9 cellular contexts compared by ENCODE assay signal in genomic region chr1:207644479-207644851, GRCh38. TPM values are rescaled to one million over a fixed set of nuclear protein-coding genes. Genes with fewer than 3 reads are reported as not detected.
DNase-seq lines count a peak whose midpoint lies in the region; ATAC-seq and TF ChIP-seq lines count a peak whose summit lies in the region.
"Had no signal": no experiment of that assay in that cellular context is flagged by ENCODE, and none has a peak within 500 bp of the region (broad histone marks: within the 10 kb centered on the region; RNA-seq: fewer than 3 reads in every experiment).

No MANE protein-coding gene starts in this region.

- CTCF ChIA-PET in CD4-positive, alpha-beta memory T cell (lab: Charles Lee; ENCODE audit: partially characterized antibody) = no interaction called here

- no peaks in the 10 kb centered on the region for H3K27me3 ChIP-seq in CD4-positive, alpha-beta memory T cell (ENCODE audit: insufficient read depth, low read length)

- peak overlapping the region in 1 of 7 donors; percentile 12 for H3K27ac Mint-ChIP-seq in CD4-positive, alpha-beta memory T cell
- H3K27ac Mint-ChIP-seq in central memory CD8-positive, alpha-beta T cell (ENCODE audit: low read depth) = no peak overlapping the region

- H3K9me3 ChIP-seq in CD4-positive, alpha-beta memory T cell (ENCODE audit: control insufficient read depth in 1 of 2, low read length in 2 of 2) = no peaks in the 10 kb centered on the region

- no peaks in the 10 kb centered on the region for H3K36me3 ChIP-seq in CD4-positive, alpha-beta memory T cell (ENCODE audit: insufficient read depth, low read length)

- no peaks in the 10 kb centered on the region for H3K9me3 Mint-ChIP-seq in CD4-positive, alpha-beta memory T cell
- no peaks in the 10 kb centered on the region for H3K9me3 Mint-ChIP-seq in central memory CD8-positive, alpha-beta T cell

- H3K27ac ChIP-seq in CD4-positive, alpha-beta memory T cell (ENCODE audit: low read depth, low read length) = no peak overlapping the region

- intact Hi-C loops in CD4-positive, alpha-beta memory T cell (cut with micrococcal nuclease) = no loop called here

- H3K27me3 Mint-ChIP-seq in CD4-positive, alpha-beta memory T cell = peaks cover 16 to 19% of the 10 kb centered on the region in 2 donors
- peaks cover 49% of the 10 kb centered on the region for H3K27me3 Mint-ChIP-seq in central memory CD8-positive, alpha-beta T cell

- POLR2A ChIA-PET in CD4-positive, alpha-beta memory T cell (lab: Charles Lee; ENCODE audit: partially characterized antibody) = no interaction called here

- peak overlapping the region in 1 of 2 donors; percentile 52 for H3K4me3 ChIP-seq in CD4-positive, alpha-beta memory T cell (ENCODE audit: low read length in 2 of 2)

- H3K4me1 Mint-ChIP-seq in CD4-positive, alpha-beta memory T cell = peaks cover 0 to 12% (median 9%) of the 10 kb centered on the region in 4 donors
- peaks cover 6% of the 10 kb centered on the region for H3K4me1 Mint-ChIP-seq in central memory CD8-positive, alpha-beta T cell

- ATAC-seq in HG03135 (IDR thresholded peaks at IDR 0.05; ENCODE audit: unreplicated experiment) (peak; percentile 17), omental fat pad (ENCODE audit: low FRiP score) (peak; percentile 37), GM19035 (IDR thresholded peaks at IDR 0.05; ENCODE audit: unreplicated experiment) (no peak)
- no peak for ATAC-seq in central memory CD8-positive, alpha-beta T cell (replicated peaks; ENCODE audit: extremely low read depth, poor library complexity, severe bottlenecking)

- H3K4me3 Mint-ChIP-seq in CD4-positive, alpha-beta memory T cell = peak overlapping the region; percentile 61 to 88 (median 79)
- peak overlapping the region; percentile 54 for H3K4me3 Mint-ChIP-seq in central memory CD8-positive, alpha-beta T cell

- H3K4me1 ChIP-seq in CD4-positive, alpha-beta memory T cell (ENCODE audit: insufficient read depth, low read length) = peaks cover 3% of the 10 kb centered on the region

- TF ChIP-seq CTCF in omental fat pad (IDR thresholded peaks at IDR 0.05) = no peak

- no peak for DNase-seq in CD4-positive, alpha-beta memory T cell
- no peak for DNase-seq in central memory CD8-positive, alpha-beta T cell (ENCODE audit: low spot score in 2 of 2)
- no peak for DNase-seq in omental fat pad (ENCODE audit: low spot score)
- DNase-seq in stimulated activated CD4-positive, alpha-beta T cell treated with anti-CD3 and anti-CD28 coated beads, Interleukin-4, amount 100 ng/mL, for 4 hours = no peak
- DNase-seq in amniotic stem cell (lab: John Stamatoyannopoulos, UW) = no peak
- no peak for DNase-seq in A172 (ENCODE audit: low spot score)
- DNase-seq: NCI-H446 treated with DMSO at 0.1 percent for 48 hours had no signal

- no peaks in the 10 kb centered on the region for H3K36me3 Mint-ChIP-seq in CD4-positive, alpha-beta memory T cell
- H3K36me3 Mint-ChIP-seq in central memory CD8-positive, alpha-beta T cell (ENCODE audit: insufficient read depth) = peaks cover 1% of the 10 kb centered on the region

RNA-seq across cellular contexts. Expression of gene CR1L, which starts 0.5 kb away (rescaled TPM):
- total RNA-seq in CD4-positive, alpha-beta memory T cell = under 1 TPM in 1 of 2 experiments, not detected in 1; 0.19 TPM
- not detected for polyA plus RNA-seq in CD4-positive, alpha-beta memory T cell
- total RNA-seq in omental fat pad = not detected
- total RNA-seq in A172 (2014; rRNA removed; shearing (Covaris generic)) = not detected in 2 replicates

Comparison
In these comparisons a context has a peak if more than half of its experiments do, and no peak if none do; other contexts are left out.
1. ATAC-seq: peak in HG03135 (single experiment) and omental fat pad (single experiment); none in central memory CD8-positive, alpha-beta T cell (single experiment) and GM19035 (single experiment).